1 cellular context compared by ENCODE assay signal in genomic region chr6:71676298-71676697, GRCh38.
TF ChIP-seq lines count a peak whose summit lies in the region.

No MANE protein-coding gene starts in this region.

TF ChIP-seq in WTC11, 78 proteins besides CTCF, POLR2A, EP300 and RAD21 (continued from another document):
- TF ChIP-seq, protein P1, sequence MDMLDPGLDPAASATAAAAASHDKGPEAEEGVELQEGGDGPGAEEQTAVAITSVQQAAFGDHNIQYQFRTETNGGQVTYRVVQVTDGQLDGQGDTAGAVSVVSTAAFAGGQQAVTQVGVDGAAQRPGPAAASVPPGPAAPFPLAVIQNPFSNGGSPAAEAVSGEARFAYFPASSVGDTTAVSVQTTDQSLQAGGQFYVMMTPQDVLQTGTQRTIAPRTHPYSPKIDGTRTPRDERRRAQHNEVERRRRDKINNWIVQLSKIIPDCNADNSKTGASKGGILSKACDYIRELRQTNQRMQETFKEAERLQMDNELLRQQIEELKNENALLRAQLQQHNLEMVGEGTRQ (CRISPR knock-in tag; IDR thresholded peaks at IDR 0.05), result no peak
TF ChIP-seq in WTC11: peak in this region for 0.
